In the genomic region with DNA sequence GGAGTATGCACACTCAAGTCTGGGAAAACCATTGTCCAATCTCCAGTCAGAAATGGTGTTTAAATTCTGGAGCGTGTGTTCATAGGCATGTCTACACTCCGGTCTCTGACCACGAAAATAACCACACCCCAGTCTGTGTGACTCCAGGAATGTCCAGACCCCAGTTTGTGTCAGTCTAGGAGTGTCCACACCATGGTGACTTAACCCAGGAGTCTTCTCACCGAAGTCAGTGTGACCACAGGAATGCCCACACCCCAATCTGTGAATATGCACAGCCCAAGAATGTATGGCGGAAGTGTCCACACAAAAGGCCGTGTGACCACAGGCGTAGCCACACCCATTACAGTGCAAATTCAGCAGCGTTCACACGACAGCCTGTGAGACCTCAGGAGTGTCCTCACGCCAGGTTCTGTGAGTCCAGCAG, we compare ENCODE assay signal across 12 cellular contexts. TPM values are rescaled to one million over a fixed set of nuclear protein-coding genes. Genes with fewer than 3 reads are reported as not detected.
DNase-seq lines count a peak whose midpoint lies in the region; ATAC-seq and TF ChIP-seq lines count a peak whose summit lies in the region.
"Had no signal": no experiment of that assay in that cellular context is flagged by ENCODE, and none has a peak within 500 bp of the region (broad histone marks: within the 10 kb centered on the region; RNA-seq: fewer than 3 reads in every experiment).

No MANE protein-coding gene starts in this region.

- H3K4me3 ChIP-seq in AG10803 (ENCODE audit: low read length) = no peak overlapping the region
- no peak overlapping the region for H3K4me3 ChIP-seq in choroid plexus epithelial cell (ENCODE audit: low read depth, low read length)
- no peak overlapping the region for H3K4me3 ChIP-seq in naive thymus-derived CD4-positive, alpha-beta T cell (ENCODE audit: low read length)
- H3K4me3 ChIP-seq: SK-N-MC had no signal

- no peaks in the 10 kb centered on the region for H3K9me3 ChIP-seq in naive thymus-derived CD4-positive, alpha-beta T cell (ENCODE audit: control insufficient read depth in 2 of 3, low read length in 3 of 3)

- H3K27me3 Mint-ChIP-seq in naive thymus-derived CD4-positive, alpha-beta T cell = no peaks in the 10 kb centered on the region
- H3K27me3 Mint-ChIP-seq: CD4-positive, alpha-beta memory T cell had no signal

- H3K27ac Mint-ChIP-seq in naive thymus-derived CD4-positive, alpha-beta T cell = peak overlapping the region in 1 of 9 donors; percentile 17

- peak; percentile 74 for ATAC-seq in naive thymus-derived CD4-positive, alpha-beta T cell

- H3K4me1 Mint-ChIP-seq in naive thymus-derived CD4-positive, alpha-beta T cell = peaks cover 0 to 2% (median 0%) of the 10 kb centered on the region in 7 donors
- H3K4me1 Mint-ChIP-seq: CD4-positive, alpha-beta memory T cell had no signal

- DNase-seq in AG10803 (ENCODE audit: low read depth) = peak; percentile 96
- peak; percentile 99 for DNase-seq in LHCN-M2 (ENCODE audit: low read depth)
- DNase-seq in choroid plexus epithelial cell (ENCODE audit: low read depth) = peak; percentile 95
- no peak for DNase-seq in naive thymus-derived CD4-positive, alpha-beta T cell
- DNase-seq in cardiac septum (ENCODE audit: low spot score) = no peak
- DNase-seq in NCI-H1105 (lab: John Stamatoyannopoulos, UW) = no peak
- DNase-seq in globus pallidus (ENCODE audit: low spot score) = no peak
- no peak for DNase-seq in hypothalamus (lab: John Stamatoyannopoulos, UW)
- DNase-seq: CD4-positive, alpha-beta memory T cell; NCI-H2029; retina had no signal

- POLR2A ChIA-PET in naive thymus-derived CD4-positive, alpha-beta T cell (lab: Charles Lee) = interaction anchor here (0.9 kb wide), 1 partner anchor 90 kb away, joined by 5 read pairs; no protein-coding TSS in a partner anchor

- TF ChIP-seq CTCF in AG10803 (conservative IDR thresholded peaks at IDR 0.05; ENCODE audit: low read length) (no peak), choroid plexus epithelial cell (conservative IDR thresholded peaks at IDR 0.05; ENCODE audit: low read depth, low read length) (no peak)

- intact Hi-C loops in naive thymus-derived CD4-positive, alpha-beta T cell (cut with micrococcal nuclease) = no loop called here
- intact Hi-C loops in cardiac septum (cut with DNase I) = no loop called here

- H3K36me3 Mint-ChIP-seq in naive thymus-derived CD4-positive, alpha-beta T cell = peaks cover 0 to 4% (median 0%) of the 10 kb centered on the region in 5 donors

- H3K36me3 ChIP-seq in naive thymus-derived CD4-positive, alpha-beta T cell (ENCODE audit: control insufficient read depth in 2 of 3, insufficient read depth in 3 of 3, low read length in 3 of 3) = peaks cover 0 to 8% (median 0%) of the 10 kb centered on the region in 3 experiments

- H3K4me1 ChIP-seq in naive thymus-derived CD4-positive, alpha-beta T cell (ENCODE audit: control insufficient read depth in 2 of 2, insufficient read depth in 2 of 2, low read length in 2 of 2) = no peaks in the 10 kb centered on the region

- H3K9me3 Mint-ChIP-seq in naive thymus-derived CD4-positive, alpha-beta T cell = no peaks in the 10 kb centered on the region
- H3K9me3 Mint-ChIP-seq: CD4-positive, alpha-beta memory T cell had no signal

- H3K4me3 Mint-ChIP-seq in naive thymus-derived CD4-positive, alpha-beta T cell = no peak overlapping the region
- H3K4me3 Mint-ChIP-seq: CD4-positive, alpha-beta memory T cell had no signal

- no peak overlapping the region for H3K27ac ChIP-seq in naive thymus-derived CD4-positive, alpha-beta T cell (ENCODE audit: low read depth, low read length)
- H3K27ac ChIP-seq: SK-N-MC had no signal

- CTCF ChIA-PET in naive thymus-derived CD4-positive, alpha-beta T cell (lab: Charles Lee) = no interaction called here

- H3K27me3 ChIP-seq in naive thymus-derived CD4-positive, alpha-beta T cell (ENCODE audit: control insufficient read depth in 2 of 2, insufficient read depth in 2 of 2, low read length in 2 of 2) = no peaks in the 10 kb centered on the region

RNA-seq across cellular contexts. Expression of a gene that starts 11.4 kb away (rescaled TPM):
- total RNA-seq in LHCN-M2 (2014; rRNA removed) (136 and 152 TPM in 2 replicates), cardiac septum (18.8 TPM)
- polyA plus RNA-seq in LHCN-M2 (2012) = 161 TPM
- total RNA-seq in naive thymus-derived CD4-positive, alpha-beta T cell = 10 to 100 TPM; 48.6 to 62.5 (median 59.5) TPM
- polyA plus RNA-seq in naive thymus-derived CD4-positive, alpha-beta T cell = 10 to 100 TPM; 56.4 to 74.0 TPM

RNA-seq across cellular contexts. Expression of a gene that starts 17.3 kb away (rescaled TPM):
- total RNA-seq in LHCN-M2 (2014; rRNA removed) (2.9 and 4.4 TPM in 2 replicates), cardiac septum (2.2 TPM)
- 8.6 TPM for polyA plus RNA-seq in LHCN-M2 (2012)
- 10 to 100 TPM; 10.2 to 75.5 (median 17.3) TPM for total RNA-seq in naive thymus-derived CD4-positive, alpha-beta T cell
- 1 to 10 TPM; 9.4 to 9.7 TPM for polyA plus RNA-seq in naive thymus-derived CD4-positive, alpha-beta T cell

RNA-seq across cellular contexts. Expression of a gene that starts 21.4 kb away (rescaled TPM):
- 100 and 122 TPM in 2 replicates for total RNA-seq in LHCN-M2 (2014; rRNA removed)
- polyA plus RNA-seq in LHCN-M2 (2012) = 123 TPM
- 10 to 100 TPM; 13.1 to 19.0 (median 16.8) TPM for total RNA-seq in naive thymus-derived CD4-positive, alpha-beta T cell
- 10 to 100 TPM; 10.0 to 11.5 TPM for polyA plus RNA-seq in naive thymus-derived CD4-positive, alpha-beta T cell
- 12.9 TPM for total RNA-seq in cardiac septum

RNA-seq across cellular contexts. Expression of a gene that starts 34.2 kb away (rescaled TPM):
- total RNA-seq in LHCN-M2 (2014; rRNA removed) = 37.7 and 41.8 TPM in 2 replicates
- 108 TPM for polyA plus RNA-seq in LHCN-M2 (2012)
- 100 to 1,000 TPM in 1 of 5 experiments, 10 to 100 TPM in 4; 33.3 to 188 (median 35.3) TPM for total RNA-seq in naive thymus-derived CD4-positive, alpha-beta T cell
- polyA plus RNA-seq in naive thymus-derived CD4-positive, alpha-beta T cell = 10 to 100 TPM; 72.4 to 80.6 TPM
- total RNA-seq in cardiac septum = 38.6 TPM

RNA-seq across cellular contexts. Expression of a gene that starts 52.1 kb away (rescaled TPM):
- total RNA-seq in LHCN-M2 (2014; rRNA removed) = 9.2 and 9.7 TPM in 2 replicates
- polyA plus RNA-seq in LHCN-M2 (2012) = 17.0 TPM
- total RNA-seq in naive thymus-derived CD4-positive, alpha-beta T cell = 10 to 100 TPM; 20.2 to 31.2 (median 26.4) TPM
- 10 to 100 TPM; 16.2 to 22.8 TPM for polyA plus RNA-seq in naive thymus-derived CD4-positive, alpha-beta T cell
- 16.5 TPM for total RNA-seq in cardiac septum

Comparison
In these comparisons a context has a peak if more than half of its experiments do, and no peak if none do; other contexts are left out.
1. DNase-seq: peak in AG10803 (single experiment), LHCN-M2 (single experiment) and choroid plexus epithelial cell (single experiment); none in naive thymus-derived CD4-positive, alpha-beta T cell (0 of 9), cardiac septum (single experiment), NCI-H1105 (single experiment), globus pallidus (single experiment) and hypothalamus (0 of 51).